ENCODE assay signal across 20 cellular contexts in the genomic region with DNA sequence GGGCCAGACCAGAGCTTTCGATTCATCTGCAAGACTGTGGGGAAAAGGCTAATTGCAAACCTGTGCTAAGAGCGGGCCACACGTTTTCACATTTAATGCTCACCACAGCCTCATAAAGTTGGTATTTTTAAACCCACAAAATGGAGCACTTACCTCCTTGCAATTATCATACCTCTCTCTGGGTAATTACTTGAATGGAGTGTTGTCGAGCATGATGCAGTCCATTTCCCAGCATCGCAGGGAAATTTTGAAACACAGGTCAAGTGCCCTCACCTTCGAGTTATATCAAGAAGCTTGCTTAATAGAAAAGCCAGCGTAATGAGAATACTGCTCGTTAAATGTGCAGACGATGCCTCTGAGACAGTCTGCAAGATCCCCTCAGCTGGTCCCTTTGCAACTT. TPM values are rescaled to one million over a fixed set of nuclear protein-coding genes. Genes with fewer than 3 reads are reported as not detected.
"Had no signal": no experiment of that assay in that cellular context is flagged by ENCODE, and none has a peak within 500 bp of the region (broad histone marks: within the 10 kb centered on the region; RNA-seq: fewer than 3 reads in every experiment).

No MANE protein-coding gene starts in this region.

- H3K4me1 Mint-ChIP-seq: activated naive CD8-positive, alpha-beta T cell treated with anti-CD3 and anti-CD28 coated beads for 36 hours; stimulated activated naive CD8-positive, alpha-beta T cell treated with anti-CD3 and anti-CD28 coated beads, Interleukin-15, amount 100 ng/mL, for 72 hours had no signal

- H3K27ac ChIP-seq: body of pancreas, pancreas had no signal

- H3K27ac Mint-ChIP-seq: activated naive CD8-positive, alpha-beta T cell treated with anti-CD3 and anti-CD28 coated beads for 36 hours; activated T-helper 1 cell treated with anti-CD3 and anti-CD28 coated beads, Interleukin-12 subunit alpha, Interleukin-12 subunit beta, Interleukin-2, Interleukin-4 antibody, amounts not matched to agents 30 ng/mL and 10 ng/mL and 1 ng/mL, durations not matched to agents 14 hours and 24 hours and 36 hours; immature natural killer cell; stimulated activated naive CD8-positive, alpha-beta T cell treated with anti-CD3 and anti-CD28 coated beads, Interleukin-15, amount 100 ng/mL, for 72 hours; type B pancreatic cell had no signal

- H3K9me3 ChIP-seq: body of pancreas, pancreas had no signal

- H3K27me3 Mint-ChIP-seq: activated naive CD8-positive, alpha-beta T cell treated with anti-CD3 and anti-CD28 coated beads for 36 hours had no signal

- DNase-seq: activated CD4-positive, alpha-beta T cell treated with anti-CD3 and anti-CD28 coated beads, Interleukin-2, amount 50 U/mL, for 1 hour; activated naive CD8-positive, alpha-beta T cell treated with anti-CD3 and anti-CD28 coated beads for 36 hours; amygdala; body of pancreas; central memory CD4-positive, alpha-beta T cell; cortex of kidney; effector CD4-positive, alpha-beta T cell; foreskin fibroblast; immature natural killer cell; left colon; mammary epithelial cell; pancreas; stimulated activated CD4-positive, alpha-beta T cell treated with anti-CD3 and anti-CD28 coated beads, Interleukin-1b, Interleukin-23, amount 100 ng/mL, for 48 hours; stimulated activated naive CD8-positive, alpha-beta T cell treated with anti-CD3 and anti-CD28 coated beads, Interleukin-15, amount 100 ng/mL, for 72 hours; T-helper 9 cell had no signal

- H3K4me1 ChIP-seq: body of pancreas, pancreas had no signal

- H3K27me3 ChIP-seq: body of pancreas, pancreas had no signal

- H3K4me3 ChIP-seq: body of pancreas, pancreas had no signal

- H3K4me3 Mint-ChIP-seq: activated naive CD8-positive, alpha-beta T cell treated with anti-CD3 and anti-CD28 coated beads for 36 hours; activated T-helper 1 cell treated with anti-CD3 and anti-CD28 coated beads, Interleukin-12 subunit alpha, Interleukin-12 subunit beta, Interleukin-2, Interleukin-4 antibody, amounts not matched to agents 30 ng/mL and 10 ng/mL and 1 ng/mL, durations not matched to agents 14 hours and 24 hours and 36 hours; immature natural killer cell; neural crest cell; stimulated activated naive CD8-positive, alpha-beta T cell treated with anti-CD3 and anti-CD28 coated beads, Interleukin-15, amount 100 ng/mL, for 72 hours; type B pancreatic cell had no signal

- H3K36me3 Mint-ChIP-seq: activated naive CD8-positive, alpha-beta T cell treated with anti-CD3 and anti-CD28 coated beads for 36 hours; immature natural killer cell; type B pancreatic cell had no signal

- H3K36me3 ChIP-seq: pancreas had no signal

- ATAC-seq: activated CD4-positive, CD25-positive, alpha-beta regulatory T cell treated with anti-CD3 and anti-CD28 coated beads, Interleukin-2, amount 50 U/mL, for 24 hours; body of pancreas; left colon; pancreas; stimulated activated naive CD8-positive, alpha-beta T cell treated with anti-CD3 and anti-CD28 coated beads, Interleukin-15, amount 100 ng/mL, for 72 hours had no signal

- H3K9me3 Mint-ChIP-seq: immature natural killer cell, type B pancreatic cell had no signal

RNA-seq across cellular contexts. Expression of a gene that starts 35.9 kb away (rescaled TPM):
- total RNA-seq: endothelial cell of umbilical vein had no signal
- polyA plus RNA-seq: endothelial cell of umbilical vein, immature natural killer cell had no signal
